26 cellular contexts compared by ENCODE assay signal in the genomic region with DNA sequence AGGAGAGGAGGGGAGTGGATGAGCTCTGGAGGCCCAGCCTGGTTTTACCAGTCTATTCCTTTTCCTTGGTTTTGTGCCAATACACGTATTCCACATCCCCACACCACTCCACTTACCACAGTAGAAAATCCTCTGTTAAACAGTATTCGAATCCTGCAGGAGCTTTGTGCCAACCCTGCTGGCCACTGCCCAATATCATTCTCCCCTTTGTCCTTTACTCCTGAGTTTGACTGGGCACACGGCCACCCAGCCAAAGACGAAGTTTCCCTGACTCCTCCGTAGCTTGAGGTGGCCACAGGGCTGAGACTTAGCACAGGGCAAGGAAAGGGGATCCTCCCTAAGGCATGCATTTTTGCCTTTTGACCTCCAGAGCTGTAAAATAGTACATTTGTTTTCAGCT.
A peak's percentile ranks its signal among the peaks of the same experiment; 100 is the strongest.
DNase-seq lines count a peak whose midpoint lies in the region; ATAC-seq and TF ChIP-seq lines count a peak whose summit lies in the region.
"Had no signal": no experiment of that assay in that cellular context is flagged by ENCODE, and none has a peak within 500 bp of the region (broad histone marks: within the 10 kb centered on the region; RNA-seq: fewer than 3 reads in every experiment).

No MANE protein-coding gene starts in this region.

- TF ChIP-seq RAD21 in SK-N-SH (IDR thresholded peaks at IDR 0.05; ENCODE audit: low read length): no peak

- H3K79me2 ChIP-seq in GM23248 (ENCODE audit: insufficient read depth) (no peaks in the 10 kb centered on the region), SK-N-SH (ENCODE audit: insufficient read depth) (no peaks in the 10 kb centered on the region)

- POLR2A ChIA-PET in SK-N-SH (lab: Yijun Ruan, JAX): no interaction called here

- peak overlapping the region in 1 of 5 experiments; percentile 33 for H3K4me3 Mint-ChIP-seq in brain
- H3K4me3 Mint-ChIP-seq in nephron: no peak overlapping the region
- H3K4me3 Mint-ChIP-seq: activated naive CD4-positive, alpha-beta T cell treated with anti-CD3 and anti-CD28 coated beads, Interleukin-2, amount 10 ng/mL, durations not matched to agents 7 days and 5 days; CD4-positive, alpha-beta memory T cell; endodermal cell; HFFc6; naive thymus-derived CD4-positive, alpha-beta T cell; stimulated activated effector memory CD8-positive, alpha-beta T cell treated with anti-CD3 and anti-CD28 coated beads, Interleukin-12 subunit alpha, Interleukin-12 subunit beta, amount 100 ng/mL, for 72 hours had no signal

- CTCF ChIA-PET in SK-N-SH (lab: Yijun Ruan, JAX): interaction anchor here (1.1 to 4.7 kb wide), 4 partner anchors 14 to 23 kb away, joined by 3 to 23 read pairs (median 4); no protein-coding TSS in a partner anchor

- H4K20me1 ChIP-seq in GM23248 (ENCODE audit: insufficient read depth): no peaks in the 10 kb centered on the region
- H4K20me1 ChIP-seq in SK-N-SH (ENCODE audit: insufficient read depth): no peaks in the 10 kb centered on the region

- H3K36me3 ChIP-seq in left ventricle myocardium inferior (peaks cover 26% of the 10 kb centered on the region), heart right ventricle (peaks cover 0 to 35% (median 0%) of the 10 kb centered on the region in 9 donors), GM23248 (ENCODE audit: low read depth) (no peaks in the 10 kb centered on the region), SK-N-SH (replicated peaks in 1 of 2; ENCODE audit: control insufficient read depth in 1 of 2, insufficient read depth in 2 of 2, low read length in 1 of 2) (no peaks in the 10 kb centered on the region)
- H3K36me3 ChIP-seq: uterus had no signal

- H3K4me2 ChIP-seq in GM23248 (ENCODE audit: unreplicated experiment) (no peak overlapping the region), SK-N-SH (no peak overlapping the region)
- H3K4me2 ChIP-seq: KMS-11 had no signal

- H3K27ac ChIP-seq in left ventricle myocardium inferior (replicated peaks): no peak overlapping the region
- no peak overlapping the region for H3K27ac ChIP-seq in heart right ventricle
- no peak overlapping the region for H3K27ac ChIP-seq in GM23248
- no peak overlapping the region for H3K27ac ChIP-seq in SK-N-SH (ENCODE audit: low read depth in 2 of 2, low read length in 1 of 2)
- H3K27ac ChIP-seq: foreskin keratinocyte, KMS-11, uterus had no signal

- no peaks in the 10 kb centered on the region for H3K36me3 Mint-ChIP-seq in brain
- H3K36me3 Mint-ChIP-seq in nephron (ENCODE audit: low read depth): no peaks in the 10 kb centered on the region
- H3K36me3 Mint-ChIP-seq: activated naive CD4-positive, alpha-beta T cell treated with anti-CD3 and anti-CD28 coated beads, Interleukin-2, amount 10 ng/mL, durations not matched to agents 7 days and 5 days had no signal

- H3K4me1 ChIP-seq in left ventricle myocardium inferior (peaks cover 39% of the 10 kb centered on the region), heart right ventricle (peaks cover 0 to 25% (median 15%) of the 10 kb centered on the region in 9 donors), GM23248 (ENCODE audit: insufficient read depth) (peaks cover 21% of the 10 kb centered on the region), SK-N-SH (ENCODE audit: control insufficient read depth in 1 of 2, insufficient read depth in 2 of 2, low read depth in 1 of 2, low read length in 1 of 2) (peaks cover 4 to 19% of the 10 kb centered on the region in 2 experiments; a peak in 3 of 4 replicates)
- H3K4me1 ChIP-seq: foreskin keratinocyte had no signal

- TF ChIP-seq EP300 in SK-N-SH (IDR thresholded peaks at IDR 0.05; ENCODE audit: borderline replicate concordance in 1 of 2, low read depth in 1 of 2, low read length in 1 of 2): no peak

- H2AFZ ChIP-seq in GM23248 (no peak overlapping the region), SK-N-SH (ENCODE audit: low read depth) (no peak overlapping the region)

- WGBS in heart right ventricle, 2 donors: 60 to 71% methylated on average over 5 of the region's 5 CpGs
- 95 to 96% methylated on average over 5 of the region's 5 CpGs for whole genome bisulfite sequencing in GM23248 (ENCODE audit: low coverage in 1 of 2, low lambda C conversion rate in 2 of 2, missing lambda C conversion rate in 2 of 2), 2 experiments
- WGBS in SK-N-SH (ENCODE audit: low lambda C conversion rate): 84% methylated on average over 5 of the region's 5 CpGs

- H3K9me2 ChIP-seq in GM23248 (ENCODE audit: insufficient read depth) (no peaks in the 10 kb centered on the region), SK-N-SH (no peaks in the 10 kb centered on the region)

- no peak overlapping the region for H3K4me3 ChIP-seq in left ventricle myocardium inferior
- no peak overlapping the region for H3K4me3 ChIP-seq in heart right ventricle
- H3K4me3 ChIP-seq in GM23248: no peak overlapping the region
- H3K4me3 ChIP-seq in SK-N-SH (ENCODE audit: low read depth in 2 of 2, low read length in 1 of 2): no peak overlapping the region
- H3K4me3 ChIP-seq: uterus had no signal

- H3K27ac Mint-ChIP-seq in brain (peak overlapping the region in 3 of 5 experiments; percentile 36 to 92 (median 51)), nephron (peak overlapping the region; percentile 79 to 81 (median 79))
- H3K27ac Mint-ChIP-seq: activated naive CD4-positive, alpha-beta T cell treated with anti-CD3 and anti-CD28 coated beads, Interleukin-2, amount 10 ng/mL, durations not matched to agents 7 days and 5 days; CD4-positive, alpha-beta memory T cell; endodermal cell; HFFc6; naive thymus-derived CD4-positive, alpha-beta T cell; stimulated activated effector memory CD8-positive, alpha-beta T cell treated with anti-CD3 and anti-CD28 coated beads, Interleukin-12 subunit alpha, Interleukin-12 subunit beta, amount 100 ng/mL, for 72 hours had no signal

- in situ Hi-C loops in GM23248 (cut with MboI): no loop called here

- intact Hi-C loops in left ventricle myocardium inferior (cut with micrococcal nuclease) (no loop called here), heart right ventricle (cut with DNase I) (no loop called here)

- TF ChIP-seq CTCF in left ventricle myocardium inferior (IDR thresholded peaks at IDR 0.05; ENCODE audit: borderline replicate concordance): no peak
- no peak for TF ChIP-seq CTCF in heart right ventricle (IDR thresholded peaks at IDR 0.05)
- no peak for TF ChIP-seq CTCF in brain (conservative IDR thresholded peaks at IDR 0.05)
- no peak for TF ChIP-seq CTCF in nephron (IDR thresholded peaks at IDR 0.05; ENCODE audit: unreplicated experiment in 3 of 3)
- TF ChIP-seq CTCF in SK-N-SH (IDR thresholded peaks at IDR 0.05): no peak

- DNase-seq in left ventricle myocardium inferior: peak; percentile 25
- no peak for DNase-seq in heart right ventricle
- no peak for DNase-seq in GM23248
- DNase-seq in islet precursor cell: no peak
- DNase-seq in NCI-H1930 (lab: John Stamatoyannopoulos, UW): no peak
- no peak for DNase-seq in SK-N-SH
- DNase-seq: activated naive CD4-positive, alpha-beta T cell treated with anti-CD3 and anti-CD28 coated beads, Interleukin-2, amount 10 ng/mL, durations not matched to agents 7 days and 5 days; AML-193; CD4-positive, alpha-beta memory T cell; cortex of kidney; endodermal cell; HFFc6; naive thymus-derived CD4-positive, alpha-beta T cell; NCI-H1436 treated with DMSO at 0.1 percent for 48 hours; NCI-H510A treated with DMSO at 0.1 percent for 48 hours; SIG-M5; stimulated activated CD4-positive, alpha-beta T cell treated with anti-CD3 and anti-CD28 coated beads, Interleukin-12 subunit alpha, Interleukin-12 subunit beta, amount 100 ng/mL, for 4 hours; stimulated activated CD4-positive, alpha-beta T cell treated with anti-CD3 and anti-CD28 coated beads, Interleukin-4, amount 100 ng/mL, for 24 hours; T1000; uterus had no signal

- no peak for ATAC-seq in heart right ventricle
- ATAC-seq: esophagus mucosa; naive thymus-derived CD4-positive, alpha-beta T cell; stimulated activated effector memory CD8-positive, alpha-beta T cell treated with anti-CD3 and anti-CD28 coated beads, Interleukin-12 subunit alpha, Interleukin-12 subunit beta, amount 100 ng/mL, for 72 hours had no signal

- H3K4me1 Mint-ChIP-seq in brain (peaks cover 56% of the 10 kb centered on the region), nephron (peaks cover 41% of the 10 kb centered on the region)
- H3K4me1 Mint-ChIP-seq: activated naive CD4-positive, alpha-beta T cell treated with anti-CD3 and anti-CD28 coated beads, Interleukin-2, amount 10 ng/mL, durations not matched to agents 7 days and 5 days; CD4-positive, alpha-beta memory T cell; naive thymus-derived CD4-positive, alpha-beta T cell; stimulated activated effector memory CD8-positive, alpha-beta T cell treated with anti-CD3 and anti-CD28 coated beads, Interleukin-12 subunit alpha, Interleukin-12 subunit beta, amount 100 ng/mL, for 72 hours had no signal

- no peak overlapping the region for H3K9ac ChIP-seq in GM23248
- no peak overlapping the region for H3K9ac ChIP-seq in SK-N-SH
- H3K9ac ChIP-seq: KMS-11 had no signal

- no peaks in the 10 kb centered on the region for H3K27me3 ChIP-seq in left ventricle myocardium inferior (ENCODE audit: low read depth)
- no peaks in the 10 kb centered on the region for H3K27me3 ChIP-seq in heart right ventricle
- H3K27me3 ChIP-seq in GM23248 (replicated peaks; ENCODE audit: insufficient read depth): no peaks in the 10 kb centered on the region
- H3K27me3 ChIP-seq in SK-N-SH (ENCODE audit: insufficient read depth): no peaks in the 10 kb centered on the region
- H3K27me3 ChIP-seq: foreskin keratinocyte, uterus had no signal

- H3K27me3 Mint-ChIP-seq in brain (peaks cover 9% of the 10 kb centered on the region), nephron (ENCODE audit: low read depth) (peaks cover 7% of the 10 kb centered on the region)
- H3K27me3 Mint-ChIP-seq: activated naive CD4-positive, alpha-beta T cell treated with anti-CD3 and anti-CD28 coated beads, Interleukin-2, amount 10 ng/mL, durations not matched to agents 7 days and 5 days; CD4-positive, alpha-beta memory T cell; naive thymus-derived CD4-positive, alpha-beta T cell had no signal

- H3K9me3 Mint-ChIP-seq in brain: no peaks in the 10 kb centered on the region
- H3K9me3 Mint-ChIP-seq in nephron: no peaks in the 10 kb centered on the region
- H3K9me3 Mint-ChIP-seq: activated naive CD4-positive, alpha-beta T cell treated with anti-CD3 and anti-CD28 coated beads, Interleukin-2, amount 10 ng/mL, durations not matched to agents 7 days and 5 days; stimulated activated effector memory CD8-positive, alpha-beta T cell treated with anti-CD3 and anti-CD28 coated beads, Interleukin-12 subunit alpha, Interleukin-12 subunit beta, amount 100 ng/mL, for 72 hours had no signal

- H3F3A ChIP-seq in GM23248 (ENCODE audit: insufficient read depth): peaks cover 11% of the 10 kb centered on the region
- peaks cover 12% of the 10 kb centered on the region for H3F3A ChIP-seq in SK-N-SH (replicated peaks; ENCODE audit: insufficient read depth)

- peaks cover 11% of the 10 kb centered on the region for H3K9me3 ChIP-seq in left ventricle myocardium inferior (replicated peaks)
- peaks cover 0 to 10% (median 0%) of the 10 kb centered on the region in 11 donors for H3K9me3 ChIP-seq in heart right ventricle
- H3K9me3 ChIP-seq in GM23248 (ENCODE audit: low read depth): no peaks in the 10 kb centered on the region
- no peaks in the 10 kb centered on the region for H3K9me3 ChIP-seq in SK-N-SH
- H3K9me3 ChIP-seq: uterus had no signal

TF ChIP-seq in SK-N-SH, 30 proteins besides CTCF, POLR2A, EP300 and RAD21 (continues in another document):
- no peak for TF ChIP-seq ELF1 (IDR thresholded peaks at IDR 0.05)
- no peak for TF ChIP-seq FOSL2 (IDR thresholded peaks at IDR 0.05; ENCODE audit: borderline replicate concordance, low read depth)
- no peak for TF ChIP-seq NFIC (IDR thresholded peaks at IDR 0.05; ENCODE audit: borderline replicate concordance)
